ENCODE assay signal across 13 cellular contexts in genomic region chr7:27128776-27129728, GRCh38. TPM values are rescaled to one million over a fixed set of nuclear protein-coding genes. Genes with fewer than 3 reads are reported as not detected.
A peak's percentile ranks its signal among the peaks of the same experiment; 100 is the strongest.
DNase-seq lines count a peak whose midpoint lies in the region; ATAC-seq and TF ChIP-seq lines count a peak whose summit lies in the region.
"Had no signal": no experiment of that assay in that cellular context is flagged by ENCODE, and none has a peak within 500 bp of the region (broad histone marks: within the 10 kb centered on the region; RNA-seq: fewer than 3 reads in every experiment).

No MANE protein-coding gene starts in this region.

- POLR2A ChIA-PET in Panc1 (lab: Charles Lee), result no interaction called here

- BruUV-seq in Panc1 (replicated peaks; lab: Mats Ljungman, UMichigan), result no TSS peak

- H3K4me3 ChIP-seq in AG10803 (ENCODE audit: low read length) (peak overlapping the region; percentile 65), Panc1 (ENCODE audit: low read depth in 2 of 2, low read length in 2 of 2) (no peak overlapping the region), fibroblast of mammary gland (ENCODE audit: control insufficient read depth, low read depth, low read length) (peak overlapping the region; percentile 46)

- peaks cover 71% of the 10 kb centered on the region for H3K4me1 ChIP-seq in Panc1 (ENCODE audit: control insufficient read depth, insufficient read depth, low read length)

- H3K9me3 ChIP-seq in Panc1 (ENCODE audit: control insufficient read depth, insufficient read depth, low read depth, low read length), result no peaks in the 10 kb centered on the region
- H3K9me3 ChIP-seq: neutrophil had no signal

- DNase-seq in AG10803 (ENCODE audit: low read depth), result no peak
- no peak for DNase-seq in Panc1 (ENCODE audit: low read depth, low spot score)
- no peak for DNase-seq in fibroblast of mammary gland (ENCODE audit: low read depth)
- no peak for DNase-seq in neural crest cell (ENCODE audit: low read depth, low spot score)
- no peak for DNase-seq in NCI-H526 treated with DMSO at 0.1 percent for 48 hours (lab: John Stamatoyannopoulos, UW)
- no peak for DNase-seq in HK-2 (ENCODE audit: unreplicated experiment)
- no peak for DNase-seq in stimulated activated CD4-positive, alpha-beta T cell treated with anti-CD3 and anti-CD28 coated beads, Interleukin-4, amount 100 ng/mL, for 24 hours
- DNase-seq in activated CD8-positive, alpha-beta memory T cell treated with anti-CD3 and anti-CD28 coated beads for 24 hours, result no peak
- DNase-seq: C1 segment of cervical spinal cord, head of caudate nucleus, NCI-H2227 treated with DMSO at 0.1 percent for 48 hours had no signal

- H3K36me3 ChIP-seq in Panc1 (ENCODE audit: control insufficient read depth, insufficient read depth, low read length), result no peaks in the 10 kb centered on the region
- H3K36me3 ChIP-seq: neutrophil had no signal

- H3K27ac ChIP-seq in Panc1 (ENCODE audit: low read length), result peak overlapping the region; percentile 99; the same call in 1 of the 2 replicates
- H3K27ac ChIP-seq: neutrophil had no signal

- peaks cover 15% of the 10 kb centered on the region for H3K4me1 Mint-ChIP-seq in neural crest cell

- in situ Hi-C loops in Panc1 (cut with HindIII; ENCODE audit: low pct_unique_long_range_greater_than_20kb, low sequenced_read_pairs), result no loop called here

- H3K27ac Mint-ChIP-seq in neural crest cell (ENCODE audit: unreplicated experiment), result no peak overlapping the region

- peaks cover 94% of the 10 kb centered on the region for H3K27me3 Mint-ChIP-seq in neural crest cell (ENCODE audit: low read depth)

- intact Hi-C loops in Panc1 (cut with micrococcal nuclease; ENCODE audit: unreplicated experiment), result no loop called here

- no peak for ATAC-seq in Panc1

- TF ChIP-seq CTCF in AG10803 (conservative IDR thresholded peaks at IDR 0.05; ENCODE audit: low read length), result no peak
- no peak for TF ChIP-seq CTCF in Panc1 (IDR thresholded peaks at IDR 0.05)
- TF ChIP-seq CTCF in fibroblast of mammary gland (conservative IDR thresholded peaks at IDR 0.05; ENCODE audit: control insufficient read depth, insufficient read depth, low read depth, low read length), result no peak
- TF ChIP-seq CTCF in neural crest cell (conservative IDR thresholded peaks at IDR 0.05), result no peak

- peak overlapping the region; percentile 68 for H3K4me3 Mint-ChIP-seq in neural crest cell

- no peaks in the 10 kb centered on the region for H3K27me3 ChIP-seq in Panc1 (ENCODE audit: control insufficient read depth, insufficient read depth, low read length)

- H3K36me3 Mint-ChIP-seq in neural crest cell (ENCODE audit: low read depth), result peaks cover 3% of the 10 kb centered on the region

- H3K9me3 Mint-ChIP-seq in neural crest cell, result no peaks in the 10 kb centered on the region

- CTCF ChIA-PET in Panc1 (lab: Charles Lee), result no interaction called here

RNA-seq across cellular contexts. Expression of gene HOXA4, which starts 1.5 kb away (rescaled TPM):
- total RNA-seq in Panc1 (2021; ENCODE audit: unreplicated experiment) (0.39 TPM), neural crest cell (0.68 and 0.96 TPM in 2 replicates)
- 0.45 TPM for polyA plus RNA-seq in Panc1 (2012; ENCODE audit: insufficient read length)
- total RNA-seq: bronchial epithelial cell had no signal

RNA-seq across cellular contexts. Expression of gene HOXA5, which starts 14.4 kb away (rescaled TPM):
- total RNA-seq in Panc1 (2021; ENCODE audit: unreplicated experiment), result 3.9 TPM
- polyA plus RNA-seq in Panc1 (2012; ENCODE audit: insufficient read length), result 3.0 TPM
- 3.2 and 4.3 TPM in 2 replicates for total RNA-seq in neural crest cell
- total RNA-seq: bronchial epithelial cell had no signal

RNA-seq across cellular contexts. Expression of gene HOXA6, which starts 18.5 kb away (rescaled TPM):
- total RNA-seq in Panc1 (2021; ENCODE audit: unreplicated experiment), result 3.3 TPM
- polyA plus RNA-seq in Panc1 (2012; ENCODE audit: insufficient read length), result 4.8 TPM
- 1.6 and 2.0 TPM in 2 replicates for total RNA-seq in neural crest cell

RNA-seq across cellular contexts. Expression of gene HOXA3, which starts 23.3 kb away (rescaled TPM):
- total RNA-seq in Panc1 (2021; ENCODE audit: unreplicated experiment), result 30.2 TPM
- polyA plus RNA-seq in Panc1 (2012; ENCODE audit: insufficient read length), result 16.4 TPM
- 10.6 and 11.3 TPM in 2 replicates for total RNA-seq in neural crest cell
- total RNA-seq: bronchial epithelial cell had no signal

RNA-seq across cellular contexts. Expression of gene HOXA2, which starts 26.6 kb away (rescaled TPM):
- total RNA-seq in Panc1 (2021; ENCODE audit: unreplicated experiment) (2.9 TPM), neural crest cell (41.2 and 41.6 TPM in 2 replicates)
- polyA plus RNA-seq in Panc1 (2012; ENCODE audit: insufficient read length), result 0.84 TPM
- total RNA-seq: bronchial epithelial cell had no signal

Comparison
In these comparisons a context has a peak if more than half of its experiments do, and no peak if none do; other contexts are left out.
1. H3K4me3 ChIP-seq: peak in AG10803 (single experiment) and fibroblast of mammary gland (single experiment); none in Panc1 (0 of 2).